Comparison of ENCODE assay signal across 13 cellular contexts in the genomic region with DNA sequence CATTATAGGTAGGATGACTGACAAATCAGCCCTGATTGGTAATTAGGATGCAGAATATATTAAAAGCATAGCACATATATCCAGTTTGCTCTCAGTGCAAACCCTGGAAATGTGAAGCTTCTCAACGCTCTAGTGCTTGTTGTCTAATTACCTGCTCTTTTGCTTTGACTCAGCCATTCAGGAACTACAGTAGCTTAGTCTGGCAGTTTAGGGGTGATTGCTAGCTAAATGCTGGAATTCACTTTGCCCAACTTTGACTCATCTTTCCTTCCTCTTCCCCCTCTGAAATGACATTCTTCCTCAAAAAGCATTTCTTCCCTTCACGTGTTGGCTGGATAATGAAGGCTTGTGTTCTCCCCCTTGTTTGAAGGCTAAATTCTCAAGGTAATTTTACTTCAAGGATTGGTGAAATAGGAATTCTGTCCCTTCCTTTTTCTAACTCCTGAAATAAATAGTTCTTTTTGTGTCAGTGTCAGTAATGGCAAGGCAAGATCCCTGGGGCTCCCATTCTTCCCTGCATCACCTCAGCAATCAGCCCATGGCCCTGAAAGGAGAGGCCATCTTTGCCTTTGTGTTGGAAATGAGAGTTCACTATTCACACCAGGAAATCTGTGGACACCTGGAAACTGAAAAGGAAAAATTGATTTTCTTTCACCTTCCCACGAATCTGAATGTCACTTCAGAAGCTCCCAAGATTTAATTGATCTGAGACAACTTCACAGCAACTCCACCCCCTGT.
DNase-seq lines count a peak whose midpoint lies in the region; ATAC-seq, FAIRE-seq and TF ChIP-seq lines count a peak whose summit lies in the region.
"Had no signal": no experiment of that assay in that cellular context is flagged by ENCODE, and none has a peak within 500 bp of the region (broad histone marks: within the 10 kb centered on the region; RNA-seq: fewer than 3 reads in every experiment).

No MANE protein-coding gene starts in this region.

- FAIRE-seq in D721Med (lab: Jason Lieb, UNC): no peak
- FAIRE-seq: GM12891 had no signal

- H3K4me3 ChIP-seq in neuron (ENCODE audit: low read length): peak overlapping the region; percentile 2

- peaks cover 27% of the 10 kb centered on the region for H3K4me1 ChIP-seq in neuron (ENCODE audit: insufficient read depth, low read length)

- ATAC-seq in HG03159 (IDR thresholded peaks at IDR 0.05; ENCODE audit: unreplicated experiment): no peak
- no peak for ATAC-seq in GM19324 (IDR thresholded peaks at IDR 0.05; ENCODE audit: low FRiP score, unreplicated experiment)

- H2AFZ ChIP-seq in neuron (ENCODE audit: low read depth, low read length): peak overlapping the region; percentile 75

- no peaks in the 10 kb centered on the region for H3K27me3 ChIP-seq in neuron (ENCODE audit: insufficient read depth, low read length)

- TF ChIP-seq CTCF in D721Med (IDR thresholded peaks at IDR 0.05; ENCODE audit: insufficient read depth, missing control alignments): no peak

- no peaks in the 10 kb centered on the region for H3K36me3 ChIP-seq in neuron (ENCODE audit: insufficient read depth, low read length)

- DNase-seq in HT1080 (ENCODE audit: low read depth): peak; percentile 44
- DNase-seq in NCI-H69 (lab: John Stamatoyannopoulos, UW): peak; percentile 68
- DNase-seq in iPS DF 4.7 (ENCODE audit: extremely low read depth, low spot score): peak; percentile 56
- DNase-seq in D721Med (ENCODE audit: insufficient read length, low spot score): no peak
- DNase-seq: Caco-2, GOT3, NCI-H1694, NCI-H2107, SIG-M5 had no signal

- H3K9me3 ChIP-seq in neuron (ENCODE audit: low read length): no peaks in the 10 kb centered on the region
- H3K9me3 ChIP-seq: Caco-2 had no signal
